In genomic region chr7:36261019-36261754, GRCh38 we compare ENCODE assay signal across 15 cellular contexts.
A peak's percentile ranks its signal among the peaks of the same experiment; 100 is the strongest.
DNase-seq lines count a peak whose midpoint lies in the region; ATAC-seq, FAIRE-seq and TF ChIP-seq lines count a peak whose summit lies in the region.
"Had no signal": no experiment of that assay in that cellular context is flagged by ENCODE, and none has a peak within 500 bp of the region (broad histone marks: within the 10 kb centered on the region; RNA-seq: fewer than 3 reads in every experiment).

No MANE protein-coding gene starts in this region.

- peaks cover 11% of the 10 kb centered on the region for H3K4me1 Mint-ChIP-seq in activated T-helper 2 cell treated with anti-CD3 and anti-CD28 coated beads, Interferon-gamma antibody, Interleukin-2, Interleukin-4, amounts not matched to agents 10 μg/mL and 5 μg/mL and 100 μg/mL, durations not matched to agents 14 hours and 24 hours and 36 hours (ENCODE audit: low read depth)

- CTCF ChIA-PET in A549 (lab: Yijun Ruan, JAX) = interaction anchor here (0.7 kb wide), 1 partner anchor 27 kb away, joined by 3 read pairs; no protein-coding TSS in a partner anchor

- no peak for DNase-seq in A549 (ENCODE audit: low read depth in 1 of 2, low spot score in 1 of 2)
- DNase-seq in fibroblast of villous mesenchyme (ENCODE audit: low read depth) = peak; percentile 55
- DNase-seq in NCI-H748 treated with DMSO at 0.1 percent for 48 hours (lab: John Stamatoyannopoulos, UW) = no peak
- no peak for DNase-seq in activated T-helper 2 cell treated with anti-CD3 and anti-CD28 coated beads, Interferon-gamma antibody, Interleukin-2, Interleukin-4, amounts not matched to agents 10 μg/mL and 5 μg/mL and 100 μg/mL, durations not matched to agents 14 hours and 24 hours and 36 hours (ENCODE audit: low spot score)
- no peak for DNase-seq in RKO (ENCODE audit: low spot score)
- DNase-seq: activated CD4-positive, alpha-beta T cell treated with anti-CD3 and anti-CD28 coated beads, Interleukin-2, amount 50 U/mL, for 4 hours; adrenal gland; kidney; NCI-H2171; pancreas; Right ventricle myocardium superior had no signal

- H3K4me2 ChIP-seq in A549 = peak overlapping the region; percentile 49

- no peak for FAIRE-seq in A549 (lab: Jason Lieb, UNC)
- FAIRE-seq: HTR-8/SVneo, kidney, pancreas had no signal

- peaks cover 1% of the 10 kb centered on the region for H3K27me3 Mint-ChIP-seq in activated T-helper 2 cell treated with anti-CD3 and anti-CD28 coated beads, Interferon-gamma antibody, Interleukin-2, Interleukin-4, amounts not matched to agents 10 μg/mL and 5 μg/mL and 100 μg/mL, durations not matched to agents 14 hours and 24 hours and 36 hours (ENCODE audit: low read depth)

- no peak for TF ChIP-seq EP300 in A549 (IDR thresholded peaks at IDR 0.05)
- TF ChIP-seq EP300 in Ishikawa (IDR thresholded peaks at IDR 0.05; ENCODE audit: borderline replicate concordance) = no peak

- H3K36me3 Mint-ChIP-seq in activated T-helper 2 cell treated with anti-CD3 and anti-CD28 coated beads, Interferon-gamma antibody, Interleukin-2, Interleukin-4, amounts not matched to agents 10 μg/mL and 5 μg/mL and 100 μg/mL, durations not matched to agents 14 hours and 24 hours and 36 hours (ENCODE audit: low read depth) = no peaks in the 10 kb centered on the region

- H3K27ac ChIP-seq in A549 = peak overlapping the region in 1 of 2 experiments; percentile 59; a peak in 2 of 6 replicates

- no peak overlapping the region for H3K27ac Mint-ChIP-seq in activated T-helper 2 cell treated with anti-CD3 and anti-CD28 coated beads, Interferon-gamma antibody, Interleukin-2, Interleukin-4, amounts not matched to agents 10 μg/mL and 5 μg/mL and 100 μg/mL, durations not matched to agents 14 hours and 24 hours and 36 hours

- H3K4me1 ChIP-seq in A549 = peaks cover 67% of the 10 kb centered on the region

- ATAC-seq in A549 = no peak
- ATAC-seq in GM18517 (IDR thresholded peaks at IDR 0.05; ENCODE audit: unreplicated experiment) = peak; percentile 8
- no peak for ATAC-seq in GM19455 (IDR thresholded peaks at IDR 0.05; ENCODE audit: unreplicated experiment)
- ATAC-seq: pancreas had no signal

- WGBS in A549 (ENCODE audit: missing lambda C conversion rate) = 77% methylated on average over 2 of the region's 2 CpGs

- H3K9me3 ChIP-seq in A549 = no peaks in the 10 kb centered on the region
- H3K9me3 ChIP-seq: adrenal gland, pancreas had no signal

- intact Hi-C loops in activated T-helper 2 cell treated with anti-CD3 and anti-CD28 coated beads, Interferon-gamma antibody, Interleukin-2, Interleukin-4, amounts not matched to agents 10 μg/mL and 5 μg/mL and 100 μg/mL, durations not matched to agents 14 hours and 24 hours and 36 hours (cut with micrococcal nuclease) = no loop called here

- no peak for TF ChIP-seq CTCF in A549 (IDR thresholded peaks at IDR 0.05)
- no peak for TF ChIP-seq CTCF in fibroblast of villous mesenchyme (IDR thresholded peaks at IDR 0.05; ENCODE audit: insufficient read depth, low read depth, low read length)

- no peak for TF ChIP-seq POLR2A in A549 (IDR thresholded peaks at IDR 0.05; ENCODE audit: low read length)

- no peak overlapping the region for H3K4me3 Mint-ChIP-seq in activated T-helper 2 cell treated with anti-CD3 and anti-CD28 coated beads, Interferon-gamma antibody, Interleukin-2, Interleukin-4, amounts not matched to agents 10 μg/mL and 5 μg/mL and 100 μg/mL, durations not matched to agents 14 hours and 24 hours and 36 hours (ENCODE audit: low read depth)

- H3K4me3 ChIP-seq in A549 (no peak overlapping the region), fibroblast of villous mesenchyme (ENCODE audit: low read depth, low read length) (no peak overlapping the region)
- H3K4me3 ChIP-seq: adrenal gland, pancreas had no signal

- POLR2A ChIA-PET in A549 (lab: Yijun Ruan, JAX) = no interaction called here

- no peak for TF ChIP-seq RAD21 in A549 (conservative IDR thresholded peaks at IDR 0.05 in 1 of 2, IDR thresholded peaks at IDR 0.05 in 1 of 2)
- TF ChIP-seq RAD21 in Ishikawa (IDR thresholded peaks at IDR 0.05; ENCODE audit: low read depth) = no peak

- no peaks in the 10 kb centered on the region for H3K9me3 Mint-ChIP-seq in activated T-helper 2 cell treated with anti-CD3 and anti-CD28 coated beads, Interferon-gamma antibody, Interleukin-2, Interleukin-4, amounts not matched to agents 10 μg/mL and 5 μg/mL and 100 μg/mL, durations not matched to agents 14 hours and 24 hours and 36 hours

TF ChIP-seq in A549, 52 proteins besides CTCF, POLR2A, EP300 and RAD21:
- TF ChIP-seq BHLHE40 (IDR thresholded peaks at IDR 0.05; ENCODE audit: low read depth, low read length) = no peak
- no peak for TF ChIP-seq TFCP2L1 (CRISPR knock-in tag; IDR thresholded peaks at IDR 0.05)
- TF ChIP-seq HOXB5 (CRISPR knock-in tag; IDR thresholded peaks at IDR 0.05) = no peak
- no peak for TF ChIP-seq PHF8 (IDR thresholded peaks at IDR 0.05; ENCODE audit: borderline replicate concordance, low read depth)
- no peak for TF ChIP-seq KDM5A (IDR thresholded peaks at IDR 0.05)
- TF ChIP-seq MAX (IDR thresholded peaks at IDR 0.05) = no peak
- TF ChIP-seq HOXB13 (CRISPR knock-in tag; IDR thresholded peaks at IDR 0.05; ENCODE audit: low read depth) = no peak
- TF ChIP-seq ESRRA (IDR thresholded peaks at IDR 0.05; ENCODE audit: borderline replicate concordance, low read length) = no peak
- no peak for TF ChIP-seq MAZ (IDR thresholded peaks at IDR 0.05; ENCODE audit: borderline replicate concordance, low read depth, low read length)
- TF ChIP-seq ZSCAN20 (CRISPR knock-in tag; IDR thresholded peaks at IDR 0.05) = no peak
- TF ChIP-seq RNF2 (IDR thresholded peaks at IDR 0.05; ENCODE audit: borderline replicate concordance, low read depth) = no peak
- no peak for TF ChIP-seq NFE2L2 (conservative IDR thresholded peaks at IDR 0.05; ENCODE audit: low read length)
- TF ChIP-seq PBX3 (IDR thresholded peaks at IDR 0.05) = no peak
- no peak for TF ChIP-seq TP53 (CRISPR knock-in tag; IDR thresholded peaks at IDR 0.05)
- TF ChIP-seq KDM1A (IDR thresholded peaks at IDR 0.05; ENCODE audit: low read depth) = no peak
- TF ChIP-seq HES2 (IDR thresholded peaks at IDR 0.05) = no peak

TF ChIP-seq in Ishikawa, 13 proteins besides CTCF, POLR2A, EP300 and RAD21:
- TF ChIP-seq REST (IDR thresholded peaks at IDR 0.05; ENCODE audit: low read depth) (no peak), EGR1 (IDR thresholded peaks at IDR 0.05) (peak; percentile 30; the same call in 1 of the 2 replicates)
